ENCODE assay signal across 9 cellular contexts in the genomic region with DNA sequence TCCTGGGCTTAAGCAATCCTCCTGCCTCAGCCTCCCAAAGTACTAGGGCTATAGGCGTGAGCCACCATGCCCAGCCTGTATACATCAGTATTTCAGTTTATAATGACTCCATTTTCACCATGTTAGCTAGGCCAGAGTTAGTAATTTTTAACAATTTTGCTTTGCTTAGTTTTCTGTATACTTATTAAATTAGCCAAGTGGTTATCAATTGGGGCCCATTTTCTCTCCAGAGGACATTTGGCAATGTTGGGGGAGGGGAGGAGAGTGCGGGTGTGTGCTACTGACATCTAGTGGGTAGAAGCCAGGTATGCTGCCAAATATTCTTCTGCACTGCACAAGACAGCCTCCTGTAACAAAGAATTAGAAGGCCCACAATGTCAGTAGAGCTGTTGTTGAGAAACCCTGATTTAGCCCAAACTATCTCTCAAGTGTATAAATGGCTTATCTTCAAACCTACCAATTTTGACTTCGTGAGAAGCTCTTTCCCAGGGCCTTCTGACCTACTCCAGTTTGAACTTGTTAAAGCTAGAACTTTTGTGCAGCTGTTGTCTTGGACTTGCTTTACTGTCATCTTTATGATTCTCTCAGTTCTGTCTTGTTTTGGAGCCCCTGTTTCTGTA. TPM values are rescaled to one million over a fixed set of nuclear protein-coding genes. Genes with fewer than 3 reads are reported as not detected.
DNase-seq lines count a peak whose midpoint lies in the region; ATAC-seq, FAIRE-seq and TF ChIP-seq lines count a peak whose summit lies in the region.
"Had no signal": no experiment of that assay in that cellular context is flagged by ENCODE, and none has a peak within 500 bp of the region (broad histone marks: within the 10 kb centered on the region; RNA-seq: fewer than 3 reads in every experiment).

No MANE protein-coding gene starts in this region.

- no peak overlapping the region for H3K4me2 ChIP-seq in H1 (ENCODE audit: insufficient read depth in 1 of 2, low read depth in 2 of 2, low read length in 2 of 2)

- H2BK20ac ChIP-seq in H1 (ENCODE audit: low read length): no peak overlapping the region

- peak overlapping the region in 8 of 9 donors; percentile 11 to 88 (median 72) for H3K27ac Mint-ChIP-seq in naive thymus-derived CD4-positive, alpha-beta T cell

- peaks cover 1 to 4% of the 10 kb centered on the region in 2 experiments for H4K20me1 ChIP-seq in H1 (replicated peaks in 1 of 2; ENCODE audit: control insufficient read depth in 1 of 2, insufficient read depth in 2 of 2, low read length in 2 of 2)

- H3K36me3 ChIP-seq in BE2C (no peaks in the 10 kb centered on the region), H1 (ENCODE audit: control insufficient read depth in 2 of 4, insufficient read depth in 4 of 4, low read length in 3 of 4) (no peaks in the 10 kb centered on the region)
- H3K36me3 ChIP-seq in naive thymus-derived CD4-positive, alpha-beta T cell (ENCODE audit: control insufficient read depth in 2 of 3, insufficient read depth in 3 of 3, low read length in 3 of 3): no peaks in the 10 kb centered on the region

- intact Hi-C loops in naive thymus-derived CD4-positive, alpha-beta T cell (cut with micrococcal nuclease): loop anchor here (1.0 to 10.0 kb wide), 7 partner anchors 8 to 821 kb away; a partner anchor contains a TSS

- H3K4me1 ChIP-seq in BE2C (no peaks in the 10 kb centered on the region; the same call in 1 of the 2 replicates), H1 (replicated peaks in 1 of 4; ENCODE audit: control insufficient read depth in 3 of 4, insufficient read depth in 4 of 4, low read length in 3 of 4) (peaks cover 0 to 9% (median 4%) of the 10 kb centered on the region in 4 experiments; a peak in 4 of 7 replicates)
- peaks cover 45 to 64% of the 10 kb centered on the region in 2 donors for H3K4me1 ChIP-seq in naive thymus-derived CD4-positive, alpha-beta T cell (ENCODE audit: control insufficient read depth in 2 of 2, insufficient read depth in 2 of 2, low read length in 2 of 2)

- peaks cover 53 to 75% (median 55%) of the 10 kb centered on the region in 7 donors for H3K4me1 Mint-ChIP-seq in naive thymus-derived CD4-positive, alpha-beta T cell

- no peak overlapping the region for H3K23ac ChIP-seq in H1 (ENCODE audit: insufficient read length)

- H2BK15ac ChIP-seq in H1 (ENCODE audit: low read length): no peak overlapping the region

- peak; percentile 72 for FAIRE-seq in H1 (lab: Jason Lieb, UNC)

- H3K27ac ChIP-seq in H1 (ENCODE audit: low read depth, low read length): no peak overlapping the region
- no peak overlapping the region for H3K27ac ChIP-seq in naive thymus-derived CD4-positive, alpha-beta T cell (ENCODE audit: low read depth, low read length)

- TF ChIP-seq EP300 in H1 (IDR thresholded peaks at IDR 0.05; ENCODE audit: borderline replicate concordance in 1 of 2, low read depth in 2 of 2, low read length in 2 of 2): no peak

- H4K8ac ChIP-seq in H1 (ENCODE audit: extremely low read depth, insufficient read depth, low read length): no peak overlapping the region

- no peak overlapping the region for H4K5ac ChIP-seq in H1 (ENCODE audit: insufficient read length, low read depth, low read length)

- POLR2A ChIA-PET in H1 (lab: Charles Lee; ENCODE audit: partially characterized antibody): no interaction called here
- POLR2A ChIA-PET in naive thymus-derived CD4-positive, alpha-beta T cell (lab: Charles Lee): interaction anchor here (0.7 to 3.1 kb wide), 4 partner anchors 7 to 50 kb away, joined by 3 to 12 read pairs (median 3); a partner anchor contains a TSS

- H3K27me3 Mint-ChIP-seq in naive thymus-derived CD4-positive, alpha-beta T cell: no peaks in the 10 kb centered on the region
- H3K27me3 Mint-ChIP-seq: IgD-negative memory B cell had no signal

- no peak overlapping the region for H3K18ac ChIP-seq in H1 (ENCODE audit: extremely low read depth, low read length)

- H3K9me3 ChIP-seq in BE2C (no peaks in the 10 kb centered on the region), H1 (ENCODE audit: insufficient read depth in 2 of 2, low read depth in 1 of 2, low read length in 1 of 2) (no peaks in the 10 kb centered on the region)
- H3K9me3 ChIP-seq in naive thymus-derived CD4-positive, alpha-beta T cell (ENCODE audit: control insufficient read depth in 2 of 3, low read length in 3 of 3): no peaks in the 10 kb centered on the region

- H3K4me3 ChIP-seq in BE2C (ENCODE audit: low read depth, low read length): no peak overlapping the region
- no peak overlapping the region for H3K4me3 ChIP-seq in H1 (ENCODE audit: extremely low read depth in 1 of 4, insufficient read depth in 2 of 4, low read depth in 3 of 4, low read length in 4 of 4)
- H3K4me3 ChIP-seq in naive thymus-derived CD4-positive, alpha-beta T cell (ENCODE audit: low read length): peak overlapping the region; percentile 26

- CTCF ChIA-PET in H1 (lab: Charles Lee; ENCODE audit: partially characterized antibody): interaction anchor here (0.7 to 2.2 kb wide), 18 partner anchors 12 to 570 kb away, joined by 3 to 12 read pairs (median 4); no protein-coding TSS in a partner anchor
- CTCF ChIA-PET in naive thymus-derived CD4-positive, alpha-beta T cell (lab: Charles Lee): interaction anchor here (0.7 to 4.4 kb wide), 12 partner anchors 9 to 195 kb away, joined by 3 to 36 read pairs (median 4); no protein-coding TSS in a partner anchor

- H3K79me1 ChIP-seq in H1 (ENCODE audit: low read depth, low read length): peaks cover 4% of the 10 kb centered on the region; the same call in 1 of the 2 replicates

- H3K14ac ChIP-seq in H1 (ENCODE audit: insufficient read length): no peak overlapping the region

- H2BK5ac ChIP-seq in H1 (ENCODE audit: low read depth, low read length): no peak overlapping the region

- TF ChIP-seq POLR2A in H1 (IDR thresholded peaks at IDR 0.05; ENCODE audit: control extremely low read depth in 1 of 2, low read depth in 2 of 2, low read length in 2 of 2): no peak

- H2AK5ac ChIP-seq in H1 (ENCODE audit: low read depth, low read length): no peak overlapping the region

- TF ChIP-seq RAD21 in H1 (IDR thresholded peaks at IDR 0.05 in 1 of 2, conservative IDR thresholded peaks at IDR 0.05 in 1 of 2; ENCODE audit: low read depth in 2 of 2, low read length in 2 of 2): peak; percentile 53 to 60

- ATAC-seq in GM18870 (IDR thresholded peaks at IDR 0.05; ENCODE audit: unreplicated experiment) (peak; percentile 57), HG03097 (IDR thresholded peaks at IDR 0.05; ENCODE audit: low FRiP score, unreplicated experiment) (peak; percentile 51)
- ATAC-seq in naive thymus-derived CD4-positive, alpha-beta T cell: peak; percentile 98

- H3K9me3 Mint-ChIP-seq in naive thymus-derived CD4-positive, alpha-beta T cell: peaks cover 0 to 1% (median 0%) of the 10 kb centered on the region in 11 donors
- H3K9me3 Mint-ChIP-seq: IgD-negative memory B cell had no signal

- H3K23me2 ChIP-seq in H1 (ENCODE audit: low read depth, low read length): no peaks in the 10 kb centered on the region

- DNase-seq in BE2C (peak; percentile 58), NCI-H460 (ENCODE audit: extremely low read depth, low read depth) (peak; percentile 48), H1 (ENCODE audit: low read depth in 1 of 2, low spot score in 2 of 2) (no peak), stromal cell of bone marrow (ENCODE audit: low read depth) (peak; percentile 35)
- peak; percentile 47 to 53 for DNase-seq in activated CD4-positive, alpha-beta T cell treated with anti-CD3 and anti-CD28 coated beads, Interleukin-2, amount 50 U/mL, for 4 hours
- peak; percentile 24 to 76 (median 73) for DNase-seq in naive thymus-derived CD4-positive, alpha-beta T cell

- H3K56ac ChIP-seq in H1 (replicated peaks; ENCODE audit: insufficient read length, low read depth, low read length): no peak overlapping the region

- H3K4ac ChIP-seq in H1 (replicated peaks; ENCODE audit: insufficient read length, low read depth, low read length): no peak overlapping the region

- TF ChIP-seq CTCF in BE2C (IDR thresholded peaks at IDR 0.05; ENCODE audit: low read depth, low read length) (peak; percentile 77), H1 (IDR thresholded peaks at IDR 0.05; ENCODE audit: control extremely low read depth in 1 of 3, insufficient read depth in 1 of 3, low read depth in 1 of 3, low read length in 3 of 3) (peak; percentile 60 to 78 (median 73))

- H3K27me3 ChIP-seq in BE2C: no peaks in the 10 kb centered on the region
- no peaks in the 10 kb centered on the region for H3K27me3 ChIP-seq in H1 (replicated peaks in 1 of 4; ENCODE audit: control insufficient read depth in 3 of 4, extremely low read depth in 1 of 4, insufficient read depth in 3 of 4, low read length in 3 of 4)
- H3K27me3 ChIP-seq in naive thymus-derived CD4-positive, alpha-beta T cell (ENCODE audit: control insufficient read depth in 2 of 2, insufficient read depth in 2 of 2, low read length in 2 of 2): no peaks in the 10 kb centered on the region

- peaks cover 0 to 4% (median 0%) of the 10 kb centered on the region in 5 donors for H3K36me3 Mint-ChIP-seq in naive thymus-derived CD4-positive, alpha-beta T cell
- H3K36me3 Mint-ChIP-seq: IgD-negative memory B cell had no signal

- H2BK120ac ChIP-seq in H1 (replicated peaks; ENCODE audit: low read depth, low read length): no peak overlapping the region

- no peak overlapping the region for H4K91ac ChIP-seq in H1 (replicated peaks; ENCODE audit: insufficient read length, low read length)

- WGBS in H1 (ENCODE audit: extremely low coverage in 1 of 2, insufficient coverage in 1 of 2, insufficient read length in 1 of 2, insufficient replicate concordance in 2 of 2, low coverage in 1 of 2, low lambda C conversion rate in 2 of 2, missing lambda C conversion rate in 1 of 2), 2 experiments: 62% methylated on average over 3 of the region's 3 CpGs; no CpG with 5 or more reads in 1 of the 2 experiments

- no peak overlapping the region for H2AFZ ChIP-seq in H1 (ENCODE audit: low read length)

- H3K4me3 Mint-ChIP-seq in naive thymus-derived CD4-positive, alpha-beta T cell: peak overlapping the region in 9 of 10 donors; percentile 47 to 79 (median 56)

- H2BK12ac ChIP-seq in H1 (ENCODE audit: low read depth, low read length): no peak overlapping the region

- H3K79me2 ChIP-seq in H1 (ENCODE audit: control insufficient read depth in 1 of 2, insufficient read depth in 2 of 2, low read length in 2 of 2): peaks cover 4 to 97% of the 10 kb centered on the region in 2 experiments; a peak in 3 of 4 replicates

- H3K9ac ChIP-seq in H1 (replicated peaks in 1 of 4; ENCODE audit: extremely low read depth in 1 of 4, low read depth in 3 of 4, low read length in 3 of 4): no peak overlapping the region

RNA-seq across cellular contexts. Expression of a gene that starts 7.5 kb away (rescaled TPM):
- polyA plus RNA-seq in BE2C (2012; ENCODE audit: insufficient read depth, insufficient read length, low read depth): 27.2 TPM
- 27.0 and 33.5 TPM in 2 replicates for total RNA-seq in NCI-H460 (2014; rRNA removed; shearing (Covaris generic))
- polyA plus RNA-seq in NCI-H460 (2014; cell fraction: nucleus; rRNA removed): 20.5 and 21.9 TPM in 2 replicates
- 21.1 and 21.3 TPM in 2 replicates for total RNA-seq in H1 (2021; fragmentation: NEBNext Ultra II Directional; extraction: Animal tissue kit (Norgen Biotek cat#: 25700))
- polyA plus RNA-seq in H1 (2011; rRNA removed): 3.3 and 4.2 TPM in 2 replicates
- 7.1 TPM for polyA plus RNA-seq in H1 (2011; cell fraction: cytosol; rRNA removed)
- polyA plus RNA-seq in H1 (2011; cell fraction: nucleus; rRNA removed): 5.6 TPM
- polyA plus RNA-seq in H1 (2012, experiment 1 of 2): 10.6 to 19.4 TPM (median 12.9 TPM) in 4 replicates
- polyA plus RNA-seq in H1 (2012, experiment 2 of 2): 0.62 TPM
- polyA plus RNA-seq in H1 (2013, experiment 1 of 2): 12.5 TPM
- 13.4 TPM for polyA plus RNA-seq in H1 (2013, experiment 2 of 2)
- 16.8 and 22.6 TPM in 2 replicates for polyA minus RNA-seq in H1 (2011; rRNA and poly(A)+ RNA removed)
- 10.8 TPM for polyA minus RNA-seq in H1 (2011; cell fraction: cytosol; rRNA and poly(A)+ RNA removed)
- polyA minus RNA-seq in H1 (2011; cell fraction: nucleus; rRNA and poly(A)+ RNA removed): 48.4 TPM
- total RNA-seq in naive thymus-derived CD4-positive, alpha-beta T cell: 10 to 100 TPM; 45.6 to 71.8 (median 59.1) TPM
- 10 to 100 TPM; 42.1 to 72.4 TPM for polyA plus RNA-seq in naive thymus-derived CD4-positive, alpha-beta T cell

Comparison
In these comparisons a context has a peak if more than half of its experiments do, and no peak if none do; other contexts are left out.
1. DNase-seq: peak in BE2C (single experiment), NCI-H460 (single experiment), activated CD4-positive, alpha-beta T cell treated with anti-CD3 and anti-CD28 coated beads, Interleukin-2, amount 50 U/mL, for 4 hours (2 of 2), naive thymus-derived CD4-positive, alpha-beta T cell (9 of 9) and stromal cell of bone marrow (single experiment); none in H1 (0 of 2).
2. Peak in every context shown above with its lines, with median percentiles within 50 percentile points of each other: ATAC-seq.